ENCODE assay signal across 2 cellular contexts in genomic region chr13:30608364-30608763, GRCh38.
TF ChIP-seq lines count a peak whose summit lies in the region.

No MANE protein-coding gene starts in this region.

TF ChIP-seq in HepG2, 621 proteins besides CTCF, POLR2A, EP300 and RAD21 (continued from another document):
- TF ChIP-seq TMF1 (CRISPR knock-in tag; IDR thresholded peaks at IDR 0.05; ENCODE audit: low read depth) (no peak), BRD4 (CRISPR knock-in tag; IDR thresholded peaks at IDR 0.05) (no peak), RFX1 (IDR thresholded peaks at IDR 0.05) (no peak), NFKB2 (CRISPR knock-in tag; IDR thresholded peaks at IDR 0.05; ENCODE audit: borderline replicate concordance) (no peak), MAFG (CRISPR knock-in tag; IDR thresholded peaks at IDR 0.05) (no peak), ZNF484 (CRISPR knock-in tag; IDR thresholded peaks at IDR 0.05; ENCODE audit: borderline replicate concordance, low read depth) (no peak), ZFP36L1 (CRISPR knock-in tag; IDR thresholded peaks at IDR 0.05) (no peak)

TF ChIP-seq in WTC11, 78 proteins besides CTCF, POLR2A, EP300 and RAD21:
- TF ChIP-seq, protein P1, sequence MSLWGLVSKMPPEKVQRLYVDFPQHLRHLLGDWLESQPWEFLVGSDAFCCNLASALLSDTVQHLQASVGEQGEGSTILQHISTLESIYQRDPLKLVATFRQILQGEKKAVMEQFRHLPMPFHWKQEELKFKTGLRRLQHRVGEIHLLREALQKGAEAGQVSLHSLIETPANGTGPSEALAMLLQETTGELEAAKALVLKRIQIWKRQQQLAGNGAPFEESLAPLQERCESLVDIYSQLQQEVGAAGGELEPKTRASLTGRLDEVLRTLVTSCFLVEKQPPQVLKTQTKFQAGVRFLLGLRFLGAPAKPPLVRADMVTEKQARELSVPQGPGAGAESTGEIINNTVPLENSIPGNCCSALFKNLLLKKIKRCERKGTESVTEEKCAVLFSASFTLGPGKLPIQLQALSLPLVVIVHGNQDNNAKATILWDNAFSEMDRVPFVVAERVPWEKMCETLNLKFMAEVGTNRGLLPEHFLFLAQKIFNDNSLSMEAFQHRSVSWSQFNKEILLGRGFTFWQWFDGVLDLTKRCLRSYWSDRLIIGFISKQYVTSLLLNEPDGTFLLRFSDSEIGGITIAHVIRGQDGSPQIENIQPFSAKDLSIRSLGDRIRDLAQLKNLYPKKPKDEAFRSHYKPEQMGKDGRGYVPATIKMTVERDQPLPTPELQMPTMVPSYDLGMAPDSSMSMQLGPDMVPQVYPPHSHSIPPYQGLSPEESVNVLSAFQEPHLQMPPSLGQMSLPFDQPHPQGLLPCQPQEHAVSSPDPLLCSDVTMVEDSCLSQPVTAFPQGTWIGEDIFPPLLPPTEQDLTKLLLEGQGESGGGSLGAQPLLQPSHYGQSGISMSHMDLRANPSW (CRISPR knock-in tag; conservative IDR thresholded peaks at IDR 0.05; ENCODE audit: low read depth), result no peak
- TF ChIP-seq NR1H2 (CRISPR knock-in tag; IDR thresholded peaks at IDR 0.05), result no peak
- TF ChIP-seq ZNF317 (CRISPR knock-in tag; IDR thresholded peaks at IDR 0.05; ENCODE audit: borderline replicate concordance, low read depth), result no peak
- TF ChIP-seq, protein P2, sequence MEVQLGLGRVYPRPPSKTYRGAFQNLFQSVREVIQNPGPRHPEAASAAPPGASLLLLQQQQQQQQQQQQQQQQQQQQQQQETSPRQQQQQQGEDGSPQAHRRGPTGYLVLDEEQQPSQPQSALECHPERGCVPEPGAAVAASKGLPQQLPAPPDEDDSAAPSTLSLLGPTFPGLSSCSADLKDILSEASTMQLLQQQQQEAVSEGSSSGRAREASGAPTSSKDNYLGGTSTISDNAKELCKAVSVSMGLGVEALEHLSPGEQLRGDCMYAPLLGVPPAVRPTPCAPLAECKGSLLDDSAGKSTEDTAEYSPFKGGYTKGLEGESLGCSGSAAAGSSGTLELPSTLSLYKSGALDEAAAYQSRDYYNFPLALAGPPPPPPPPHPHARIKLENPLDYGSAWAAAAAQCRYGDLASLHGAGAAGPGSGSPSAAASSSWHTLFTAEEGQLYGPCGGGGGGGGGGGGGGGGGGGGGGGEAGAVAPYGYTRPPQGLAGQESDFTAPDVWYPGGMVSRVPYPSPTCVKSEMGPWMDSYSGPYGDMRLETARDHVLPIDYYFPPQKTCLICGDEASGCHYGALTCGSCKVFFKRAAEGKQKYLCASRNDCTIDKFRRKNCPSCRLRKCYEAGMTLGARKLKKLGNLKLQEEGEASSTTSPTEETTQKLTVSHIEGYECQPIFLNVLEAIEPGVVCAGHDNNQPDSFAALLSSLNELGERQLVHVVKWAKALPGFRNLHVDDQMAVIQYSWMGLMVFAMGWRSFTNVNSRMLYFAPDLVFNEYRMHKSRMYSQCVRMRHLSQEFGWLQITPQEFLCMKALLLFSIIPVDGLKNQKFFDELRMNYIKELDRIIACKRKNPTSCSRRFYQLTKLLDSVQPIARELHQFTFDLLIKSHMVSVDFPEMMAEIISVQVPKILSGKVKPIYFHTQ (CRISPR knock-in tag; IDR thresholded peaks at IDR 0.05), result no peak
- TF ChIP-seq MXD4 (CRISPR knock-in tag; IDR thresholded peaks at IDR 0.05; ENCODE audit: borderline replicate concordance), result no peak
- TF ChIP-seq ZNF219 (CRISPR knock-in tag; IDR thresholded peaks at IDR 0.05; ENCODE audit: borderline replicate concordance), result no peak
- TF ChIP-seq NR3C1 (CRISPR knock-in tag; conservative IDR thresholded peaks at IDR 0.05; ENCODE audit: low read depth), result no peak
- no peak for TF ChIP-seq NFE2L1 (CRISPR knock-in tag; IDR thresholded peaks at IDR 0.05)
- no peak for TF ChIP-seq JAZF1 (CRISPR knock-in tag; IDR thresholded peaks at IDR 0.05)
- no peak for TF ChIP-seq ZNF416 (CRISPR knock-in tag; IDR thresholded peaks at IDR 0.05)
- TF ChIP-seq, protein P3, sequence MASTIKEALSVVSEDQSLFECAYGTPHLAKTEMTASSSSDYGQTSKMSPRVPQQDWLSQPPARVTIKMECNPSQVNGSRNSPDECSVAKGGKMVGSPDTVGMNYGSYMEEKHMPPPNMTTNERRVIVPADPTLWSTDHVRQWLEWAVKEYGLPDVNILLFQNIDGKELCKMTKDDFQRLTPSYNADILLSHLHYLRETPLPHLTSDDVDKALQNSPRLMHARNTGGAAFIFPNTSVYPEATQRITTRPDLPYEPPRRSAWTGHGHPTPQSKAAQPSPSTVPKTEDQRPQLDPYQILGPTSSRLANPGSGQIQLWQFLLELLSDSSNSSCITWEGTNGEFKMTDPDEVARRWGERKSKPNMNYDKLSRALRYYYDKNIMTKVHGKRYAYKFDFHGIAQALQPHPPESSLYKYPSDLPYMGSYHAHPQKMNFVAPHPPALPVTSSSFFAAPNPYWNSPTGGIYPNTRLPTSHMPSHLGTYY (CRISPR knock-in tag; IDR thresholded peaks at IDR 0.05), result no peak
- TF ChIP-seq PREB (CRISPR knock-in tag; IDR thresholded peaks at IDR 0.05; ENCODE audit: borderline replicate concordance), result no peak
- no peak for TF ChIP-seq ZNF671 (CRISPR knock-in tag; IDR thresholded peaks at IDR 0.05)
- TF ChIP-seq NFYB (CRISPR knock-in tag; conservative IDR thresholded peaks at IDR 0.05; ENCODE audit: low read depth), result no peak
- no peak for TF ChIP-seq ESRRA (CRISPR knock-in tag; IDR thresholded peaks at IDR 0.05; ENCODE audit: borderline replicate concordance)
- no peak for TF ChIP-seq ATF2 (CRISPR knock-in tag; IDR thresholded peaks at IDR 0.05; ENCODE audit: borderline replicate concordance, low read depth)
- TF ChIP-seq, protein P4, sequence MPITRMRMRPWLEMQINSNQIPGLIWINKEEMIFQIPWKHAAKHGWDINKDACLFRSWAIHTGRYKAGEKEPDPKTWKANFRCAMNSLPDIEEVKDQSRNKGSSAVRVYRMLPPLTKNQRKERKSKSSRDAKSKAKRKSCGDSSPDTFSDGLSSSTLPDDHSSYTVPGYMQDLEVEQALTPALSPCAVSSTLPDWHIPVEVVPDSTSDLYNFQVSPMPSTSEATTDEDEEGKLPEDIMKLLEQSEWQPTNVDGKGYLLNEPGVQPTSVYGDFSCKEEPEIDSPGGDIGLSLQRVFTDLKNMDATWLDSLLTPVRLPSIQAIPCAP (CRISPR knock-in tag; IDR thresholded peaks at IDR 0.05), result no peak
- no peak for TF ChIP-seq ZNF396 (CRISPR knock-in tag; IDR thresholded peaks at IDR 0.05; ENCODE audit: borderline replicate concordance)
- TF ChIP-seq ETV6 (CRISPR knock-in tag; IDR thresholded peaks at IDR 0.05), result no peak
- TF ChIP-seq OVOL2 (CRISPR knock-in tag; IDR thresholded peaks at IDR 0.05; ENCODE audit: borderline replicate concordance), result no peak
